Comparison of ENCODE assay signal across 13 cellular contexts in genomic region chr2:235605999-235606715, GRCh38.
DNase-seq lines count a peak whose midpoint lies in the region; ATAC-seq and TF ChIP-seq lines count a peak whose summit lies in the region.
"Had no signal": no experiment of that assay in that cellular context is flagged by ENCODE, and none has a peak within 500 bp of the region (broad histone marks: within the 10 kb centered on the region; RNA-seq: fewer than 3 reads in every experiment).

No MANE protein-coding gene starts in this region.

- peak overlapping the region; percentile 95 for H3K27ac ChIP-seq in temporal lobe (ENCODE audit: low read depth, low read length)
- H3K27ac ChIP-seq: 22Rv1, testis had no signal

- H3K27me3 Mint-ChIP-seq in brain: peaks cover 9% of the 10 kb centered on the region
- peaks cover 16% of the 10 kb centered on the region for H3K27me3 Mint-ChIP-seq in activated T-cell treated with anti-CD3 and anti-CD28 coated beads, Interleukin-2, amount 50 U/mL, for 4 hours (ENCODE audit: low read depth)

- H3K9me3 Mint-ChIP-seq in brain: peaks cover 8 to 28% (median 16%) of the 10 kb centered on the region in 5 experiments
- peaks cover 4% of the 10 kb centered on the region for H3K9me3 Mint-ChIP-seq in activated T-cell treated with anti-CD3 and anti-CD28 coated beads, Interleukin-2, amount 50 U/mL, for 4 hours

- H3K4me1 Mint-ChIP-seq in brain: peaks cover 58% of the 10 kb centered on the region
- no peaks in the 10 kb centered on the region for H3K4me1 Mint-ChIP-seq in activated T-cell treated with anti-CD3 and anti-CD28 coated beads, Interleukin-2, amount 50 U/mL, for 4 hours (ENCODE audit: low read depth)

- DNase-seq in NCI-H748 (lab: John Stamatoyannopoulos, UW; ENCODE audit: unreplicated experiment) (peak; percentile 56), NCI-H748 treated with DMSO at 0.1 percent for 48 hours (lab: John Stamatoyannopoulos, UW) (no peak), iris pigment epithelial cell (ENCODE audit: low read depth) (peak; percentile 87)
- DNase-seq in activated CD4-positive, alpha-beta T cell treated with anti-CD3 and anti-CD28 coated beads, Interleukin-2, amount 50 U/mL, for 1 hour: no peak
- no peak for DNase-seq in activated T-cell treated with anti-CD3 and anti-CD28 coated beads, Interleukin-2, amount 50 U/mL, for 4 hours
- DNase-seq: activated naive CD4-positive, alpha-beta T cell treated with Interleukin-2 at 50 U/mL for 16 hours had no signal

- ATAC-seq in activated T-cell treated with anti-CD3 and anti-CD28 coated beads, Interleukin-2, amount 50 U/mL, for 4 hours: no peak
- no peak for ATAC-seq in HG03342 (IDR thresholded peaks at IDR 0.05; ENCODE audit: unreplicated experiment)
- ATAC-seq: activated CD8-positive, alpha-beta T cell treated with anti-CD3 and anti-CD28 coated beads for 36 hours had no signal

- H3K36me3 Mint-ChIP-seq in brain: peaks cover 32% of the 10 kb centered on the region
- no peaks in the 10 kb centered on the region for H3K36me3 Mint-ChIP-seq in activated T-cell treated with anti-CD3 and anti-CD28 coated beads, Interleukin-2, amount 50 U/mL, for 4 hours (ENCODE audit: insufficient read depth)

- TF ChIP-seq CTCF in brain (conservative IDR thresholded peaks at IDR 0.05): no peak

- H3K4me3 Mint-ChIP-seq in brain: peak overlapping the region; percentile 56 to 79 (median 72)
- no peak overlapping the region for H3K4me3 Mint-ChIP-seq in activated T-cell treated with anti-CD3 and anti-CD28 coated beads, Interleukin-2, amount 50 U/mL, for 4 hours
- H3K4me3 Mint-ChIP-seq: activated CD8-positive, alpha-beta T cell treated with anti-CD3 and anti-CD28 coated beads for 36 hours; T-helper 1 cell treated with Interleukin-12 subunit alpha and Interleukin-12 subunit beta and Interleukin-4 antibody, amounts not matched to agents 30 μg/mL and 1 μg/mL, for 36 hours had no signal

- H3K27ac Mint-ChIP-seq in brain: peak overlapping the region in 4 of 5 experiments; percentile 52 to 89 (median 79)
- H3K27ac Mint-ChIP-seq: activated CD8-positive, alpha-beta T cell treated with anti-CD3 and anti-CD28 coated beads for 36 hours; T-helper 1 cell treated with Interleukin-12 subunit alpha and Interleukin-12 subunit beta and Interleukin-4 antibody, amounts not matched to agents 30 μg/mL and 1 μg/mL, for 36 hours had no signal

Comparison
In these comparisons a context has a peak if more than half of its experiments do, and no peak if none do; other contexts are left out.
1. DNase-seq: peak in NCI-H748 (single experiment) and iris pigment epithelial cell (single experiment); none in NCI-H748 treated with DMSO at 0.1 percent for 48 hours (single experiment), activated CD4-positive, alpha-beta T cell treated with anti-CD3 and anti-CD28 coated beads, Interleukin-2, amount 50 U/mL, for 1 hour (single experiment) and activated T-cell treated with anti-CD3 and anti-CD28 coated beads, Interleukin-2, amount 50 U/mL, for 4 hours (single experiment).